Comparison of ENCODE assay signal across 6 cellular contexts in genomic region chr4:986428-986948, GRCh38. TPM values are rescaled to one million over a fixed set of nuclear protein-coding genes. Genes with fewer than 3 reads are reported as not detected.
DNase-seq lines count a peak whose midpoint lies in the region; ATAC-seq and TF ChIP-seq lines count a peak whose summit lies in the region.

No MANE protein-coding gene starts in this region.

- no peaks in the 10 kb centered on the region for H3K4me1 ChIP-seq in OCI-LY7 (ENCODE audit: insufficient read depth, low read length, poor library complexity, severe bottlenecking)
- peaks cover 22 to 34% (median 29%) of the 10 kb centered on the region in 4 donors for H3K4me1 ChIP-seq in transverse colon

- H3K36me3 ChIP-seq in OCI-LY7 (ENCODE audit: insufficient read depth, low read length): no peaks in the 10 kb centered on the region
- no peaks in the 10 kb centered on the region for H3K36me3 ChIP-seq in transverse colon

- H3K4me3 ChIP-seq in OCI-LY7 (ENCODE audit: low read depth, low read length, poor library complexity, severe bottlenecking) (peak overlapping the region; percentile 67), transverse colon (peak overlapping the region; percentile 47 to 94 (median 79))

- POLR2A ChIA-PET in OCI-LY7 (lab: Charles Lee): no interaction called here

- intact Hi-C loops in OCI-LY7 (cut with micrococcal nuclease; ENCODE audit: unreplicated experiment): loop anchor here (2.0 to 5.0 kb wide), 3 partner anchors 54 to 244 kb away; partner anchors contain the start of genes GAK and TMEM175
- intact Hi-C loops in left ventricle myocardium superior (cut with micrococcal nuclease): no loop called here
- intact Hi-C loops in transverse colon (cut with DNase I; ENCODE audit: low total_unique reads): no loop called here

- ATAC-seq in GM21381 (IDR thresholded peaks at IDR 0.05; ENCODE audit: unreplicated experiment) (peak; percentile 12), left ventricle myocardium superior (peak; percentile 34)

- no peaks in the 10 kb centered on the region for H3K9me2 ChIP-seq in OCI-LY7 (ENCODE audit: insufficient read depth, low read length)

- peak; percentile 39 for TF ChIP-seq POLR2A in transverse colon (IDR thresholded peaks at IDR 0.05)

- H3K9me3 ChIP-seq in OCI-LY7 (ENCODE audit: low read length) (no peaks in the 10 kb centered on the region), transverse colon (no peaks in the 10 kb centered on the region)

- peak overlapping the region; percentile 78 for H2AFZ ChIP-seq in OCI-LY7 (ENCODE audit: low read length)

- TF ChIP-seq EP300 in transverse colon (IDR thresholded peaks at IDR 0.05; ENCODE audit: low read depth): no peak

- H3K79me2 ChIP-seq in OCI-LY7 (ENCODE audit: insufficient read depth, low read depth, low read length): no peaks in the 10 kb centered on the region

- CTCF ChIA-PET in OCI-LY7 (lab: Charles Lee; ENCODE audit: unreplicated experiment): interaction anchor here (0.6 kb wide), 1 partner anchor 65 kb away, joined by 3 read pairs; no protein-coding TSS in a partner anchor

- H3K4me2 ChIP-seq in OCI-LY7 (ENCODE audit: low read length): peak overlapping the region; percentile 66

- DNase-seq in OCI-LY7 (ENCODE audit: low spot score) (no peak), left ventricle myocardium superior (no peak), transverse colon (no peak), SW 1271 (lab: John Stamatoyannopoulos, UW) (no peak)
- DNase-seq in activated CD4-positive, alpha-beta T cell treated with anti-CD3 and anti-CD28 coated beads for 1 hour: no peak

- H3K27ac ChIP-seq in OCI-LY7 (ENCODE audit: low read depth, low read length, poor library complexity, severe bottlenecking) (no peak overlapping the region), transverse colon (peak overlapping the region; percentile 67 to 83 (median 80))

- BruUV-seq in OCI-LY7 (replicated peaks; lab: Mats Ljungman, UMichigan): no TSS peak

- TF ChIP-seq CTCF in OCI-LY7 (conservative IDR thresholded peaks at IDR 0.05; ENCODE audit: low read length): no peak
- no peak for TF ChIP-seq CTCF in transverse colon (IDR thresholded peaks at IDR 0.05)

- no peaks in the 10 kb centered on the region for H4K20me1 ChIP-seq in OCI-LY7 (ENCODE audit: insufficient read depth, low read length)

- 2% methylated on average over 6 to 15 of the region's 20 CpGs for WGBS in transverse colon (ENCODE audit: low coverage in 1 of 2), 2 donors

- in situ Hi-C loops in transverse colon (cut with MboI; ENCODE audit: low pct_ligation_motif_present in 1 of 4, low pct_unique_long_range_greater_than_20kb in 1 of 4, low sequenced_read_pairs in 3 of 4): no loop called here

- H3K27me3 ChIP-seq in transverse colon: no peaks in the 10 kb centered on the region

RNA-seq across cellular contexts. Expression of gene IDUA, which starts 0.4 kb away (rescaled TPM):
- 9.3 and 15.7 TPM in 2 replicates for total RNA-seq in OCI-LY7 (2014; rRNA removed; shearing (Covaris generic))
- total RNA-seq in OCI-LY7 (2022) (10.4 and 12.3 TPM in 2 replicates), left ventricle myocardium superior (8.7 TPM), transverse colon (10 to 100 TPM; 25.9 to 78.6 (median 40.4) TPM)

RNA-seq across cellular contexts. Expression of gene SLC26A1, which starts 6.7 kb away (rescaled TPM):
- total RNA-seq in OCI-LY7 (2014; rRNA removed; shearing (Covaris generic)): not detected in 2 replicates
- total RNA-seq in OCI-LY7 (2022) (0.30 TPM in 1 of 2 replicates, not detected in the other), left ventricle myocardium superior (not detected), transverse colon (1 to 10 TPM; 1.7 to 4.1 (median 2.8) TPM)

RNA-seq across cellular contexts. Expression of gene DGKQ, which starts 13.1 kb away (rescaled TPM):
- 8.6 and 11.3 TPM in 2 replicates for total RNA-seq in OCI-LY7 (2014; rRNA removed; shearing (Covaris generic))
- 13.0 and 15.2 TPM in 2 replicates for total RNA-seq in OCI-LY7 (2022)
- 3.6 TPM for total RNA-seq in left ventricle myocardium superior
- 100 to 1,000 TPM in 2 of 4 donors, 10 to 100 TPM in 2; 51.8 to 147 (median 86.0) TPM for total RNA-seq in transverse colon

RNA-seq across cellular contexts. Expression of gene FGFRL1, which starts 24.9 kb away (rescaled TPM):
- total RNA-seq in OCI-LY7 (2014; rRNA removed; shearing (Covaris generic)): 1.4 and 1.8 TPM in 2 replicates
- total RNA-seq in OCI-LY7 (2022) (2.7 and 3.1 TPM in 2 replicates), left ventricle myocardium superior (26.6 TPM), transverse colon (10 to 100 TPM; 11.7 to 15.9 (median 14.2) TPM)

RNA-seq across cellular contexts. Expression of gene TMEM175, which starts 54.2 kb away (rescaled TPM):
- total RNA-seq in OCI-LY7 (2014; rRNA removed; shearing (Covaris generic)): 7.1 and 12.5 TPM in 2 replicates
- total RNA-seq in OCI-LY7 (2022): 31.9 and 33.1 TPM in 2 replicates
- 19.8 TPM for total RNA-seq in left ventricle myocardium superior
- total RNA-seq in transverse colon: 100 to 1,000 TPM in 1 of 4 donors, 10 to 100 TPM in 3; 44.0 to 116 (median 50.5) TPM
